ENCODE assay signal across 8 cellular contexts in genomic region chr17:57955183-57955952, GRCh38. TPM values are rescaled to one million over a fixed set of nuclear protein-coding genes. Genes with fewer than 3 reads are reported as not detected.
DNase-seq lines count a peak whose midpoint lies in the region; ATAC-seq, FAIRE-seq and TF ChIP-seq lines count a peak whose summit lies in the region.

CUEDC1 (minus strand) TSS chr17:57955412; CDS start chr17:57885564, 69,848 bp downstream.

- TF ChIP-seq POLR2A in GM12891 (IDR thresholded peaks at IDR 0.05; ENCODE audit: low read depth, low read length) = no peak
- peak; percentile 20 for TF ChIP-seq POLR2A in transverse colon (IDR thresholded peaks at IDR 0.05)

- in situ Hi-C loops in transverse colon (cut with MboI; ENCODE audit: low pct_ligation_motif_present in 1 of 4, low pct_unique_long_range_greater_than_20kb in 1 of 4, low sequenced_read_pairs in 3 of 4) = no loop called here

- peak; percentile 77 for FAIRE-seq in GM12891 (lab: Jason Lieb, UNC)

- H3K27ac ChIP-seq in HUES48 (ENCODE audit: low read depth, low read length) = peak within 1 kb of the TSS; percentile 71
- H3K27ac ChIP-seq in parathyroid adenoma = peak within 1 kb of the TSS; percentile 20
- H3K27ac ChIP-seq in transverse colon = peak within 1 kb of the TSS; percentile 91 to 99 (median 97)

- DNase-seq in GM12891 (ENCODE audit: insufficient read length, low spot score) = peak; percentile 68
- DNase-seq in activated naive CD8-positive, alpha-beta T cell treated with anti-CD3 and anti-CD28 coated beads, Interleukin-2, amount 50 U/mL, for 16 hours (ENCODE audit: low read depth, low spot score) = peak; percentile 34
- peak; percentile 92 for DNase-seq in cardiac septum (ENCODE audit: low spot score)
- DNase-seq in transverse colon = peak; percentile 82
- DNase-seq in NCI-H2029 (lab: John Stamatoyannopoulos, UW) = no peak

- peak within 1 kb of the TSS; percentile 96 for H3K4me2 ChIP-seq in parathyroid adenoma (ENCODE audit: low read length)

- peak within 1 kb of the TSS; percentile 90 for H2AFZ ChIP-seq in parathyroid adenoma

- H3K27me3 ChIP-seq in HUES48 (ENCODE audit: control insufficient read depth, insufficient read depth, low read length) (peaks cover 41% of the 10 kb centered on the region), parathyroid adenoma (ENCODE audit: control insufficient read depth, insufficient read depth, low read length) (no peaks in the 10 kb centered on the region), transverse colon (no peaks in the 10 kb centered on the region)

- H3K36me3 ChIP-seq in HUES48 (ENCODE audit: control insufficient read depth, insufficient read depth, low read length) = no peaks in the 10 kb centered on the region
- no peaks in the 10 kb centered on the region for H3K36me3 ChIP-seq in parathyroid adenoma (ENCODE audit: control insufficient read depth, insufficient read depth, low read length)
- H3K36me3 ChIP-seq in transverse colon = no peaks in the 10 kb centered on the region

- H3K9me3 ChIP-seq in HUES48 (ENCODE audit: control insufficient read depth, insufficient read depth, low read length) (no peaks in the 10 kb centered on the region), parathyroid adenoma (ENCODE audit: control insufficient read depth, low read length) (no peaks in the 10 kb centered on the region), transverse colon (no peaks in the 10 kb centered on the region)

- TF ChIP-seq CTCF in parathyroid adenoma (IDR thresholded peaks at IDR 0.05) (no peak), transverse colon (IDR thresholded peaks at IDR 0.05) (peak in 4 of 5 experiments; percentile 22 to 43 (median 31))

- no peaks in the 10 kb centered on the region for H3K79me2 ChIP-seq in parathyroid adenoma

- H3K4me3 ChIP-seq in HUES48 (ENCODE audit: low read depth, low read length) (peak within 1 kb of the TSS; percentile 70), parathyroid adenoma (ENCODE audit: low read depth, low read length) (peak within 1 kb of the TSS; percentile 58), transverse colon (peak within 1 kb of the TSS; percentile 59 to 97 (median 90))

- WGBS in transverse colon (ENCODE audit: low coverage in 1 of 2), 2 donors = 2% methylated on average over 15 of the region's 79 CpGs; no CpG with 5 or more reads in 1 of the 2 donors

- ATAC-seq in SK-N-SH treated with all-trans-retinoic acid at 6 μM for 48 hours = peak; percentile 82

- H3K9ac ChIP-seq in HUES48 (ENCODE audit: low read depth, low read length) (no peak within 1 kb of the TSS), parathyroid adenoma (no peak within 1 kb of the TSS)

- H3K4me1 ChIP-seq in HUES48 (ENCODE audit: control insufficient read depth, insufficient read depth, low read length) = peaks cover 31% of the 10 kb centered on the region
- H3K4me1 ChIP-seq in parathyroid adenoma = peaks cover 12% of the 10 kb centered on the region
- peaks cover 9 to 54% (median 36%) of the 10 kb centered on the region in 4 donors for H3K4me1 ChIP-seq in transverse colon

- no peak for TF ChIP-seq EP300 in transverse colon (IDR thresholded peaks at IDR 0.05; ENCODE audit: low read depth)

- intact Hi-C loops in cardiac septum (cut with DNase I) (loop anchor here (2.0 kb wide), 1 partner anchor 33 kb away; the partner anchor contains the start of gene VEZF1), transverse colon (cut with DNase I; ENCODE audit: low total_unique reads) (no loop called here)

TF ChIP-seq in GM12891, 5 proteins besides CTCF, POLR2A, EP300 and RAD21:
- TF ChIP-seq SPI1 (IDR thresholded peaks at IDR 0.05; ENCODE audit: low read depth, low read length) (no peak), PAX5 (IDR thresholded peaks at IDR 0.05; ENCODE audit: insufficient read depth, low read length, severe bottlenecking) (no peak), TAF1 (IDR thresholded peaks at IDR 0.05; ENCODE audit: low read depth, low read length) (no peak)

TF ChIP-seq in SK-N-SH treated with all-trans-retinoic acid at 6 μM for 48 hours, 23 proteins besides CTCF, POLR2A, EP300 and RAD21:
- TF ChIP-seq ESRRG (CRISPR knock-in tag; IDR thresholded peaks at IDR 0.05) (no peak), ZNF8 (CRISPR knock-in tag; IDR thresholded peaks at IDR 0.05) (no peak), OSR1 (CRISPR knock-in tag; IDR thresholded peaks at IDR 0.05) (no peak), TSHZ2 (CRISPR knock-in tag; IDR thresholded peaks at IDR 0.05) (no peak), ZNF565 (CRISPR knock-in tag; conservative IDR thresholded peaks at IDR 0.05; ENCODE audit: low read depth) (no peak), CSDC2 (CRISPR knock-in tag; IDR thresholded peaks at IDR 0.05) (no peak)
- TF ChIP-seq, protein P1, sequence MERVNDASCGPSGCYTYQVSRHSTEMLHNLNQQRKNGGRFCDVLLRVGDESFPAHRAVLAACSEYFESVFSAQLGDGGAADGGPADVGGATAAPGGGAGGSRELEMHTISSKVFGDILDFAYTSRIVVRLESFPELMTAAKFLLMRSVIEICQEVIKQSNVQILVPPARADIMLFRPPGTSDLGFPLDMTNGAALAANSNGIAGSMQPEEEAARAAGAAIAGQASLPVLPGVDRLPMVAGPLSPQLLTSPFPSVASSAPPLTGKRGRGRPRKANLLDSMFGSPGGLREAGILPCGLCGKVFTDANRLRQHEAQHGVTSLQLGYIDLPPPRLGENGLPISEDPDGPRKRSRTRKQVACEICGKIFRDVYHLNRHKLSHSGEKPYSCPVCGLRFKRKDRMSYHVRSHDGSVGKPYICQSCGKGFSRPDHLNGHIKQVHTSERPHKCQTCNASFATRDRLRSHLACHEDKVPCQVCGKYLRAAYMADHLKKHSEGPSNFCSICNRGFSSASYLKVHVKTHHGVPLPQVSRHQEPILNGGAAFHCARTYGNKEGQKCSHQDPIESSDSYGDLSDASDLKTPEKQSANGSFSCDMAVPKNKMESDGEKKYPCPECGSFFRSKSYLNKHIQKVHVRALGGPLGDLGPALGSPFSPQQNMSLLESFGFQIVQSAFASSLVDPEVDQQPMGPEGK (CRISPR knock-in tag; IDR thresholded peaks at IDR 0.05; ENCODE audit: borderline replicate concordance) = no peak
- TF ChIP-seq, protein P2, sequence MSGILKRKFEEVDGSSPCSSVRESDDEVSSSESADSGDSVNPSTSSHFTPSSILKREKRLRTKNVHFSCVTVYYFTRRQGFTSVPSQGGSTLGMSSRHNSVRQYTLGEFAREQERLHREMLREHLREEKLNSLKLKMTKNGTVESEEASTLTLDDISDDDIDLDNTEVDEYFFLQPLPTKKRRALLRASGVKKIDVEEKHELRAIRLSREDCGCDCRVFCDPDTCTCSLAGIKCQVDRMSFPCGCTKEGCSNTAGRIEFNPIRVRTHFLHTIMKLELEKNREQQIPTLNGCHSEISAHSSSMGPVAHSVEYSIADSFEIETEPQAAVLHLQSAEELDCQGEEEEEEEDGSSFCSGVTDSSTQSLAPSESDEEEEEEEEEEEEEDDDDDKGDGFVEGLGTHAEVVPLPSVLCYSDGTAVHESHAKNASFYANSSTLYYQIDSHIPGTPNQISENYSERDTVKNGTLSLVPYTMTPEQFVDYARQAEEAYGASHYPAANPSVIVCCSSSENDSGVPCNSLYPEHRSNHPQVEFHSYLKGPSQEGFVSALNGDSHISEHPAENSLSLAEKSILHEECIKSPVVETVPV (CRISPR knock-in tag; IDR thresholded peaks at IDR 0.05) = no peak

RNA-seq across cellular contexts. Expression of gene CUEDC1, which starts in this region (rescaled TPM):
- polyA plus RNA-seq in GM12891 (2012; ENCODE audit: low read depth, missing spikeins) = 0.78 TPM
- 46.6 TPM for total RNA-seq in cardiac septum
- 10 to 100 TPM; 20.2 to 27.3 (median 24.6) TPM for total RNA-seq in transverse colon

Comparison
In these comparisons a context has a peak if more than half of its experiments do, and no peak if none do; other contexts are left out.
1. H3K27ac ChIP-seq: peak in every context shown above with its lines; median percentile 97 in transverse colon; 71 in HUES48; 20 in parathyroid adenoma.